In genomic region chr10:109902992-109903947, GRCh38 we compare ENCODE assay signal across 8 cellular contexts. TPM values are rescaled to one million over a fixed set of nuclear protein-coding genes. Genes with fewer than 3 reads are reported as not detected.
A peak's percentile ranks its signal among the peaks of the same experiment; 100 is the strongest.
DNase-seq lines count a peak whose midpoint lies in the region; ATAC-seq, FAIRE-seq and TF ChIP-seq lines count a peak whose summit lies in the region.

No MANE protein-coding gene starts in this region.

- peaks cover 46% of the 10 kb centered on the region for H3K4me1 Mint-ChIP-seq in activated naive CD8-positive, alpha-beta T cell treated with anti-CD3 and anti-CD28 coated beads, Interleukin-2, amount 50 U/mL, for 24 hours
- H3K4me1 Mint-ChIP-seq in natural killer cell, result peaks cover 66 to 75% of the 10 kb centered on the region in 2 donors
- peaks cover 30 to 46% of the 10 kb centered on the region in 2 donors for H3K4me1 Mint-ChIP-seq in stimulated activated naive B cell treated with anti-CD40 and anti-IgM and Interleukin-4, amounts not matched to agents 10 μg/mL and 1 μg/mL and 100 μg/mL, for 72 hours

- FAIRE-seq in GM19239 (lab: Jason Lieb, UNC), result peak; percentile 42

- no peak for DNase-seq in GM19239 (ENCODE audit: insufficient read length, low spot score)
- DNase-seq in activated naive CD8-positive, alpha-beta T cell treated with anti-CD3 and anti-CD28 coated beads, Interleukin-2, amount 50 U/mL, for 24 hours, result no peak
- DNase-seq in natural killer cell, result no peak
- no peak for DNase-seq in stimulated activated naive B cell treated with anti-CD40 and anti-IgM and Interleukin-4, amounts not matched to agents 10 μg/mL and 1 μg/mL and 100 μg/mL, for 72 hours
- DNase-seq in superior temporal gyrus (ENCODE audit: extremely low spot score), result no peak
- no peak for DNase-seq in NCI-H510A treated with DMSO at 0.1 percent for 48 hours (lab: John Stamatoyannopoulos, UW)
- DNase-seq in NCI-H2227 (lab: John Stamatoyannopoulos, UW; ENCODE audit: unreplicated experiment), result no peak

- H3K27ac Mint-ChIP-seq in activated naive CD8-positive, alpha-beta T cell treated with anti-CD3 and anti-CD28 coated beads, Interleukin-2, amount 50 U/mL, for 24 hours, result peak overlapping the region; percentile 30
- peak overlapping the region; percentile 94 to 96 for H3K27ac Mint-ChIP-seq in natural killer cell
- no peak overlapping the region for H3K27ac Mint-ChIP-seq in stimulated activated naive B cell treated with anti-CD40 and anti-IgM and Interleukin-4, amounts not matched to agents 10 μg/mL and 1 μg/mL and 100 μg/mL, for 72 hours

- intact Hi-C loops in natural killer cell (cut with micrococcal nuclease), result no loop called here

- no peaks in the 10 kb centered on the region for H3K27me3 Mint-ChIP-seq in activated naive CD8-positive, alpha-beta T cell treated with anti-CD3 and anti-CD28 coated beads, Interleukin-2, amount 50 U/mL, for 24 hours
- no peaks in the 10 kb centered on the region for H3K27me3 Mint-ChIP-seq in natural killer cell (ENCODE audit: low read depth in 2 of 2)
- no peaks in the 10 kb centered on the region for H3K27me3 Mint-ChIP-seq in stimulated activated naive B cell treated with anti-CD40 and anti-IgM and Interleukin-4, amounts not matched to agents 10 μg/mL and 1 μg/mL and 100 μg/mL, for 72 hours

- H3K9me3 Mint-ChIP-seq in activated naive CD8-positive, alpha-beta T cell treated with anti-CD3 and anti-CD28 coated beads, Interleukin-2, amount 50 U/mL, for 24 hours, result no peaks in the 10 kb centered on the region
- H3K9me3 Mint-ChIP-seq in natural killer cell, result no peaks in the 10 kb centered on the region
- peaks cover 2 to 3% of the 10 kb centered on the region in 2 donors for H3K9me3 Mint-ChIP-seq in stimulated activated naive B cell treated with anti-CD40 and anti-IgM and Interleukin-4, amounts not matched to agents 10 μg/mL and 1 μg/mL and 100 μg/mL, for 72 hours

- peaks cover 71% of the 10 kb centered on the region for H3K36me3 Mint-ChIP-seq in activated naive CD8-positive, alpha-beta T cell treated with anti-CD3 and anti-CD28 coated beads, Interleukin-2, amount 50 U/mL, for 24 hours (ENCODE audit: low read depth)
- H3K36me3 Mint-ChIP-seq in natural killer cell, result peaks cover 6% of the 10 kb centered on the region
- H3K36me3 Mint-ChIP-seq in stimulated activated naive B cell treated with anti-CD40 and anti-IgM and Interleukin-4, amounts not matched to agents 10 μg/mL and 1 μg/mL and 100 μg/mL, for 72 hours, result peaks cover 65 to 81% of the 10 kb centered on the region in 2 donors

- no peak overlapping the region for H3K4me3 Mint-ChIP-seq in activated naive CD8-positive, alpha-beta T cell treated with anti-CD3 and anti-CD28 coated beads, Interleukin-2, amount 50 U/mL, for 24 hours
- H3K4me3 Mint-ChIP-seq in natural killer cell, result peak overlapping the region; percentile 80
- no peak overlapping the region for H3K4me3 Mint-ChIP-seq in stimulated activated naive B cell treated with anti-CD40 and anti-IgM and Interleukin-4, amounts not matched to agents 10 μg/mL and 1 μg/mL and 100 μg/mL, for 72 hours

- TF ChIP-seq CTCF in natural killer cell (IDR thresholded peaks at IDR 0.05), result no peak

- ATAC-seq in HG03095 (IDR thresholded peaks at IDR 0.05; ENCODE audit: unreplicated experiment) (peak; percentile 61), natural killer cell (peak; percentile 69 to 87 (median 79))
- no peak for ATAC-seq in activated naive CD8-positive, alpha-beta T cell treated with anti-CD3 and anti-CD28 coated beads, Interleukin-2, amount 50 U/mL, for 24 hours
- no peak for ATAC-seq in stimulated activated naive B cell treated with anti-CD40 and anti-IgM and Interleukin-4, amounts not matched to agents 10 μg/mL and 1 μg/mL and 100 μg/mL, for 72 hours (replicated peaks)

RNA-seq across cellular contexts. Expression of gene XPNPEP1, which starts 20.0 kb away (rescaled TPM):
- total RNA-seq in natural killer cell, result 100 to 1,000 TPM; 102 to 118 (median 106) TPM

Comparison
In these comparisons a context has a peak if more than half of its experiments do, and no peak if none do; other contexts are left out.
1. ATAC-seq: peak in HG03095 (single experiment) and natural killer cell (3 of 3); none in activated naive CD8-positive, alpha-beta T cell treated with anti-CD3 and anti-CD28 coated beads, Interleukin-2, amount 50 U/mL, for 24 hours (single experiment) and stimulated activated naive B cell treated with anti-CD40 and anti-IgM and Interleukin-4, amounts not matched to agents 10 μg/mL and 1 μg/mL and 100 μg/mL, for 72 hours (0 of 2).